In genomic region chr16:48574148-48574547, GRCh38 we compare ENCODE assay signal across 15 cellular contexts.
"Had no signal": no experiment of that assay in that cellular context is flagged by ENCODE, and none has a peak within 500 bp of the region (broad histone marks: within the 10 kb centered on the region; RNA-seq: fewer than 3 reads in every experiment).

No MANE protein-coding gene starts in this region.

- H3K36me3 ChIP-seq: brain microvascular endothelial cell, transverse colon had no signal

- H3K4me3 ChIP-seq: dorsolateral prefrontal cortex, skin epidermis, transverse colon had no signal

- H3K9me3 ChIP-seq: transverse colon had no signal

- H3K27ac ChIP-seq: brain microvascular endothelial cell, transverse colon had no signal

- H3K27me3 ChIP-seq: brain microvascular endothelial cell, dorsolateral prefrontal cortex, transverse colon had no signal

- DNase-seq: activated naive CD8-positive, alpha-beta T cell treated with anti-CD3 and anti-CD28 coated beads for 36 hours; anterior cingulate cortex; brain microvascular endothelial cell; dorsolateral prefrontal cortex; endodermal cell; hippocampal formation; naive B cell; posterior cingulate gyrus; stimulated activated CD4-positive, alpha-beta T cell treated with anti-CD3 and anti-CD28 coated beads, Interleukin-4, amount 100 ng/mL, for 24 hours; stimulated activated CD8-positive, alpha-beta memory T cell treated with anti-CD3 and anti-CD28 coated beads, Interleukin-4, amount 100 ng/mL, for 48 hours; stimulated activated naive CD4-positive, alpha-beta T cell treated with Interleukin-2 at 50 U/mL for 16 hours; substantia nigra; SW 1271; transverse colon had no signal
